1 cellular context compared by ENCODE assay signal in genomic region chr15:75450307-75451201, GRCh38.
TF ChIP-seq lines count a peak whose summit lies in the region.

No MANE protein-coding gene starts in this region.

TF ChIP-seq in K562, 482 proteins besides CTCF, POLR2A, EP300 and RAD21 (continued from another document and continues in another):
- TF ChIP-seq, protein P1, sequence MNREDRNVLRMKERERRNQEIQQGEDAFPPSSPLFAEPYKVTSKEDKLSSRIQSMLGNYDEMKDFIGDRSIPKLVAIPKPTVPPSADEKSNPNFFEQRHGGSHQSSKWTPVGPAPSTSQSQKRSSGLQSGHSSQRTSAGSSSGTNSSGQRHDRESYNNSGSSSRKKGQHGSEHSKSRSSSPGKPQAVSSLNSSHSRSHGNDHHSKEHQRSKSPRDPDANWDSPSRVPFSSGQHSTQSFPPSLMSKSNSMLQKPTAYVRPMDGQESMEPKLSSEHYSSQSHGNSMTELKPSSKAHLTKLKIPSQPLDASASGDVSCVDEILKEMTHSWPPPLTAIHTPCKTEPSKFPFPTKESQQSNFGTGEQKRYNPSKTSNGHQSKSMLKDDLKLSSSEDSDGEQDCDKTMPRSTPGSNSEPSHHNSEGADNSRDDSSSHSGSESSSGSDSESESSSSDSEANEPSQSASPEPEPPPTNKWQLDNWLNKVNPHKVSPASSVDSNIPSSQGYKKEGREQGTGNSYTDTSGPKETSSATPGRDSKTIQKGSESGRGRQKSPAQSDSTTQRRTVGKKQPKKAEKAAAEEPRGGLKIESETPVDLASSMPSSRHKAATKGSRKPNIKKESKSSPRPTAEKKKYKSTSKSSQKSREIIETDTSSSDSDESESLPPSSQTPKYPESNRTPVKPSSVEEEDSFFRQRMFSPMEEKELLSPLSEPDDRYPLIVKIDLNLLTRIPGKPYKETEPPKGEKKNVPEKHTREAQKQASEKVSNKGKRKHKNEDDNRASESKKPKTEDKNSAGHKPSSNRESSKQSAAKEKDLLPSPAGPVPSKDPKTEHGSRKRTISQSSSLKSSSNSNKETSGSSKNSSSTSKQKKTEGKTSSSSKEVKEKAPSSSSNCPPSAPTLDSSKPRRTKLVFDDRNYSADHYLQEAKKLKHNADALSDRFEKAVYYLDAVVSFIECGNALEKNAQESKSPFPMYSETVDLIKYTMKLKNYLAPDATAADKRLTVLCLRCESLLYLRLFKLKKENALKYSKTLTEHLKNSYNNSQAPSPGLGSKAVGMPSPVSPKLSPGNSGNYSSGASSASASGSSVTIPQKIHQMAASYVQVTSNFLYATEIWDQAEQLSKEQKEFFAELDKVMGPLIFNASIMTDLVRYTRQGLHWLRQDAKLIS (CRISPR knock-in tag; IDR thresholded peaks at IDR 0.05), result 0 out of 2 replicates have a peak, but pooled peaks have one; percentile 52
- TF ChIP-seq SRF (CRISPR knock-in tag; IDR thresholded peaks at IDR 0.05) (peak in 1 of 2 experiments; percentile 49; a peak in 1 of 4 replicates), VEZF1 (CRISPR knock-in tag; IDR thresholded peaks at IDR 0.05) (peak; percentile 95), NELFE (IDR thresholded peaks at IDR 0.05; ENCODE audit: insufficient read depth, insufficient read length) (no peak), MIER1 (IDR thresholded peaks at IDR 0.05; ENCODE audit: low read depth) (0 out of 2 replicates have a peak, but pooled peaks have one; percentile 40), ZNF232 (CRISPR knock-in tag; IDR thresholded peaks at IDR 0.05) (no peak), MXI1 (IDR thresholded peaks at IDR 0.05; ENCODE audit: low read depth, low read length) (peak; percentile 32; the same call in 1 of the 2 replicates), SP1 (CRISPR knock-in tag; IDR thresholded peaks at IDR 0.05) (peak; percentile 82), CXXC5 (CRISPR knock-in tag; IDR thresholded peaks at IDR 0.05) (peak; percentile 35), HDAC1 (IDR thresholded peaks at IDR 0.05) (peak in 1 of 2 experiments; percentile 93; a peak in 2 of 4 replicates), MYC (IDR thresholded peaks at IDR 0.05; ENCODE audit: low read depth, low read length) (peak; percentile 28; the same call in 1 of the 2 replicates), MYC (CRISPR knock-in tag; IDR thresholded peaks at IDR 0.05; ENCODE audit: borderline replicate concordance, low read depth) (no peak), FOXK1 (CRISPR knock-in tag; IDR thresholded peaks at IDR 0.05; ENCODE audit: borderline replicate concordance) (peak; percentile 78; the same call in 1 of the 2 replicates), NONO (IDR thresholded peaks at IDR 0.05; ENCODE audit: low read depth in 2 of 2, low read length in 1 of 2) (peak in 1 of 2 experiments; percentile 14; a peak in 1 of 4 replicates), ATF1 (CRISPR knock-in tag; IDR thresholded peaks at IDR 0.05) (no peak), ATF1 (tag; IDR thresholded peaks at IDR 0.05) (peak; percentile 50; the same call in 1 of the 2 replicates), MECOM (CRISPR knock-in tag; IDR thresholded peaks at IDR 0.05) (no peak), PRDM10 (IDR thresholded peaks at IDR 0.05; ENCODE audit: partially characterized antibody) (peak; percentile 45), HDAC2 (IDR thresholded peaks at IDR 0.05) (peak; percentile 84; the same call in 1 of the 2 replicates), GMEB1 (CRISPR knock-in tag; IDR thresholded peaks at IDR 0.05) (peak; percentile 58), BHLHE40 (IDR thresholded peaks at IDR 0.05; ENCODE audit: low read length) (peak; percentile 56; the same call in 1 of the 2 replicates), YBX1 (IDR thresholded peaks at IDR 0.05) (no peak)
- TF ChIP-seq, protein P2, sequence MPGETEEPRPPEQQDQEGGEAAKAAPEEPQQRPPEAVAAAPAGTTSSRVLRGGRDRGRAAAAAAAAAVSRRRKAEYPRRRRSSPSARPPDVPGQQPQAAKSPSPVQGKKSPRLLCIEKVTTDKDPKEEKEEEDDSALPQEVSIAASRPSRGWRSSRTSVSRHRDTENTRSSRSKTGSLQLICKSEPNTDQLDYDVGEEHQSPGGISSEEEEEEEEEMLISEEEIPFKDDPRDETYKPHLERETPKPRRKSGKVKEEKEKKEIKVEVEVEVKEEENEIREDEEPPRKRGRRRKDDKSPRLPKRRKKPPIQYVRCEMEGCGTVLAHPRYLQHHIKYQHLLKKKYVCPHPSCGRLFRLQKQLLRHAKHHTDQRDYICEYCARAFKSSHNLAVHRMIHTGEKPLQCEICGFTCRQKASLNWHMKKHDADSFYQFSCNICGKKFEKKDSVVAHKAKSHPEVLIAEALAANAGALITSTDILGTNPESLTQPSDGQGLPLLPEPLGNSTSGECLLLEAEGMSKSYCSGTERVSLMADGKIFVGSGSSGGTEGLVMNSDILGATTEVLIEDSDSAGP (CRISPR knock-in tag; IDR thresholded peaks at IDR 0.05), result peak; percentile 53; the same call in 1 of the 2 replicates
- TF ChIP-seq, protein P3, sequence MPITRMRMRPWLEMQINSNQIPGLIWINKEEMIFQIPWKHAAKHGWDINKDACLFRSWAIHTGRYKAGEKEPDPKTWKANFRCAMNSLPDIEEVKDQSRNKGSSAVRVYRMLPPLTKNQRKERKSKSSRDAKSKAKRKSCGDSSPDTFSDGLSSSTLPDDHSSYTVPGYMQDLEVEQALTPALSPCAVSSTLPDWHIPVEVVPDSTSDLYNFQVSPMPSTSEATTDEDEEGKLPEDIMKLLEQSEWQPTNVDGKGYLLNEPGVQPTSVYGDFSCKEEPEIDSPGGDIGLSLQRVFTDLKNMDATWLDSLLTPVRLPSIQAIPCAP (CRISPR knock-in tag; IDR thresholded peaks at IDR 0.05; ENCODE audit: borderline replicate concordance), result no peak
- TF ChIP-seq, protein P4, sequence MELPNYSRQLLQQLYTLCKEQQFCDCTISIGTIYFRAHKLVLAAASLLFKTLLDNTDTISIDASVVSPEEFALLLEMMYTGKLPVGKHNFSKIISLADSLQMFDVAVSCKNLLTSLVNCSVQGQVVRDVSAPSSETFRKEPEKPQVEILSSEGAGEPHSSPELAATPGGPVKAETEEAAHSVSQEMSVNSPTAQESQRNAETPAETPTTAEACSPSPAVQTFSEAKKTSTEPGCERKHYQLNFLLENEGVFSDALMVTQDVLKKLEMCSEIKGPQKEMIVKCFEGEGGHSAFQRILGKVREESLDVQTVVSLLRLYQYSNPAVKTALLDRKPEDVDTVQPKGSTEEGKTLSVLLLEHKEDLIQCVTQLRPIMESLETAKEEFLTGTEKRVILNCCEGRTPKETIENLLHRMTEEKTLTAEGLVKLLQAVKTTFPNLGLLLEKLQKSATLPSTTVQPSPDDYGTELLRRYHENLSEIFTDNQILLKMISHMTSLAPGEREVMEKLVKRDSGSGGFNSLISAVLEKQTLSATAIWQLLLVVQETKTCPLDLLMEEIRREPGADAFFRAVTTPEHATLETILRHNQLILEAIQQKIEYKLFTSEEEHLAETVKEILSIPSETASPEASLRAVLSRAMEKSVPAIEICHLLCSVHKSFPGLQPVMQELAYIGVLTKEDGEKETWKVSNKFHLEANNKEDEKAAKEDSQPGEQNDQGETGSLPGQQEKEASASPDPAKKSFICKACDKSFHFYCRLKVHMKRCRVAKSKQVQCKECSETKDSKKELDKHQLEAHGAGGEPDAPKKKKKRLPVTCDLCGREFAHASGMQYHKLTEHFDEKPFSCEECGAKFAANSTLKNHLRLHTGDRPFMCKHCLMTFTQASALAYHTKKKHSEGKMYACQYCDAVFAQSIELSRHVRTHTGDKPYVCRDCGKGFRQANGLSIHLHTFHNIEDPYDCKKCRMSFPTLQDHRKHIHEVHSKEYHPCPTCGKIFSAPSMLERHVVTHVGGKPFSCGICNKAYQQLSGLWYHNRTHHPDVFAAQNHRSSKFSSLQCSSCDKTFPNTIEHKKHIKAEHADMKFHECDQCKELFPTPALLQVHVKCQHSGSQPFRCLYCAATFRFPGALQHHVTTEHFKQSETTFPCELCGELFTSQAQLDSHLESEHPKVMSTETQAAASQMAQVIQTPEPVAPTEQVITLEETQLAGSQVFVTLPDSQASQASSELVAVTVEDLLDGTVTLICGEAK (IDR thresholded peaks at IDR 0.05), result 0 out of 2 replicates have a peak, but pooled peaks have one; percentile 28
- TF ChIP-seq, protein P4 (CRISPR knock-in tag; IDR thresholded peaks at IDR 0.05), result no peak
- TF ChIP-seq, protein P5, sequence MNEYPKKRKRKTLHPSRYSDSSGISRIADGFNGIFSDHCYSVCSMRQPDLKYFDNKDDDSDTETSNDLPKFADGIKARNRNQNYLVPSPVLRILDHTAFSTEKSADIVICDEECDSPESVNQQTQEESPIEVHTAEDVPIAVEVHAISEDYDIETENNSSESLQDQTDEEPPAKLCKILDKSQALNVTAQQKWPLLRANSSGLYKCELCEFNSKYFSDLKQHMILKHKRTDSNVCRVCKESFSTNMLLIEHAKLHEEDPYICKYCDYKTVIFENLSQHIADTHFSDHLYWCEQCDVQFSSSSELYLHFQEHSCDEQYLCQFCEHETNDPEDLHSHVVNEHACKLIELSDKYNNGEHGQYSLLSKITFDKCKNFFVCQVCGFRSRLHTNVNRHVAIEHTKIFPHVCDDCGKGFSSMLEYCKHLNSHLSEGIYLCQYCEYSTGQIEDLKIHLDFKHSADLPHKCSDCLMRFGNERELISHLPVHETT (CRISPR knock-in tag; conservative IDR thresholded peaks at IDR 0.05 in 1 of 2, IDR thresholded peaks at IDR 0.05 in 1 of 2), result peak in 1 of 2 experiments; percentile 93; a peak in 1 of 4 replicates
